ENCODE assay signal across 27 cellular contexts in the genomic region with DNA sequence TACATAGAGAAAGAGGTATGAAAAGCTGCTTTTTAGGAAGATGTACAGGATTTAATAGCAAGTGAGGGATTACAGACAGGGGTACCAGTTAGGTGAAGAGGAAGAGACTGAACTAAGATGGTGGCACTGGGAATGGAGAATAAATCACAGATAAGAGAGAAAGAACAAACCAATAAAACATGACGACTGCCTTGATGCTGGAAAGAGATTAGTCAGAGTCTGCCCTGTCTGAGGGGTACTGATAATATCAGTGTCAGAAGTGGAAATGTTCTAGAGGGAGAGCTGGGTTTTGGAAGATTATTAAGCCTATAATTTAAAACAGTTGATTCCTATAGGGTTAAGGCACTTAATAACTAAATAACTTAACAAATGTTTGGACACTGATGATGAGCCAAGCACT.
A peak's percentile ranks its signal among the peaks of the same experiment; 100 is the strongest.
DNase-seq lines count a peak whose midpoint lies in the region; ATAC-seq and TF ChIP-seq lines count a peak whose summit lies in the region.
"Had no signal": no experiment of that assay in that cellular context is flagged by ENCODE, and none has a peak within 500 bp of the region (broad histone marks: within the 10 kb centered on the region; RNA-seq: fewer than 3 reads in every experiment).

No MANE protein-coding gene starts in this region.

- H3K79me2 ChIP-seq in SK-N-SH (ENCODE audit: insufficient read depth), result no peaks in the 10 kb centered on the region

- TF ChIP-seq CTCF in SK-N-SH (IDR thresholded peaks at IDR 0.05), result no peak

- no peak for TF ChIP-seq RAD21 in SK-N-SH (IDR thresholded peaks at IDR 0.05; ENCODE audit: low read length)

- no peak for ATAC-seq in SK-N-SH treated with all-trans-retinoic acid at 6 μM for 48 hours
- ATAC-seq: A549; CD8-positive, alpha-beta T cell had no signal

- WGBS in SK-N-SH (ENCODE audit: low lambda C conversion rate), result 28% methylated on average over 1 of the region's 1 CpG

- CTCF ChIA-PET in SK-N-SH (lab: Yijun Ruan, JAX), result interaction anchor here (1.9 kb wide), 1 partner anchor 141 kb away, joined by 8 read pairs; no protein-coding TSS in a partner anchor

- POLR2A ChIA-PET in SK-N-SH (lab: Yijun Ruan, JAX), result no interaction called here

- no peak overlapping the region for H3K4me3 ChIP-seq in SK-N-SH (ENCODE audit: low read depth in 2 of 2, low read length in 1 of 2)
- H3K4me3 ChIP-seq: A549; BLaER1; BLaER1 treated with 17β-estradiol and CSF1 and Interleukin-3, amounts not matched to agents 10 nM and 100 nM had no signal

- no peaks in the 10 kb centered on the region for H4K20me1 ChIP-seq in SK-N-SH (ENCODE audit: insufficient read depth)
- H4K20me1 ChIP-seq: BLaER1; BLaER1 treated with 17β-estradiol and CSF1 and Interleukin-3, amounts not matched to agents 10 nM and 100 nM had no signal

- H3F3A ChIP-seq in SK-N-SH (replicated peaks; ENCODE audit: insufficient read depth), result no peaks in the 10 kb centered on the region

- H3K9me3 ChIP-seq in SK-N-SH, result no peaks in the 10 kb centered on the region
- H3K9me3 ChIP-seq: A549; BE2C; BLaER1; BLaER1 treated with 17β-estradiol and CSF1 and Interleukin-3, amounts not matched to agents 10 nM and 100 nM; Caco-2 had no signal

- H2AFZ ChIP-seq in SK-N-SH (ENCODE audit: low read depth), result no peak overlapping the region

- H3K9me2 ChIP-seq in SK-N-SH, result no peaks in the 10 kb centered on the region

- H3K27me3 ChIP-seq in SK-N-SH (ENCODE audit: insufficient read depth), result no peaks in the 10 kb centered on the region
- H3K27me3 ChIP-seq: BE2C; BLaER1; BLaER1 treated with 17β-estradiol and CSF1 and Interleukin-3, amounts not matched to agents 10 nM and 100 nM had no signal

- H3K9ac ChIP-seq in SK-N-SH, result no peak overlapping the region
- H3K9ac ChIP-seq: BLaER1; BLaER1 treated with 17β-estradiol and CSF1 and Interleukin-3, amounts not matched to agents 10 nM and 100 nM had no signal

- no peak overlapping the region for H3K4me2 ChIP-seq in SK-N-SH
- H3K4me2 ChIP-seq: A549; BLaER1; BLaER1 treated with 17β-estradiol and CSF1 and Interleukin-3, amounts not matched to agents 10 nM and 100 nM had no signal

- no peak for TF ChIP-seq EP300 in SK-N-SH (IDR thresholded peaks at IDR 0.05; ENCODE audit: borderline replicate concordance in 1 of 2, low read depth in 1 of 2, low read length in 1 of 2)

- no peak overlapping the region for H3K27ac ChIP-seq in SK-N-SH (ENCODE audit: low read depth in 2 of 2, low read length in 1 of 2)
- H3K27ac ChIP-seq: 22Rv1; A549; BLaER1; BLaER1 treated with 17β-estradiol and CSF1 and Interleukin-3, amounts not matched to agents 10 nM and 100 nM; C4-2B had no signal

- DNase-seq in SK-N-SH, result no peak
- DNase-seq: 8988T; ACHN; AML-193; BE2C; C1 segment of cervical spinal cord; Caco-2; Calu3; CD4-positive, alpha-beta memory T cell; CD4-positive, alpha-beta T cell; CD4-positive, CD25-positive, alpha-beta regulatory T cell; CD8-positive, alpha-beta memory T cell; CD8-positive, alpha-beta T cell; COR-L47; DMS 273 treated with DMSO at 0.1 percent for 48 hours; DMS153; DMS53; DMS79; DMS79 treated with DMSO at 0.1 percent for 48 hours; DND-41; EL had no signal

- no peaks in the 10 kb centered on the region for H3K36me3 ChIP-seq in SK-N-SH (replicated peaks in 1 of 2; ENCODE audit: control insufficient read depth in 1 of 2, insufficient read depth in 2 of 2, low read length in 1 of 2)
- H3K36me3 ChIP-seq: BE2C; BLaER1; BLaER1 treated with 17β-estradiol and CSF1 and Interleukin-3, amounts not matched to agents 10 nM and 100 nM had no signal

- peaks cover 0 to 5% of the 10 kb centered on the region in 2 experiments; a peak in 2 of 4 replicates for H3K4me1 ChIP-seq in SK-N-SH (ENCODE audit: control insufficient read depth in 1 of 2, insufficient read depth in 2 of 2, low read depth in 1 of 2, low read length in 1 of 2)
- H3K4me1 ChIP-seq: A549; BLaER1; BLaER1 treated with 17β-estradiol and CSF1 and Interleukin-3, amounts not matched to agents 10 nM and 100 nM; Caco-2 had no signal

TF ChIP-seq in SK-N-SH, 30 proteins besides CTCF, POLR2A, EP300 and RAD21:
- TF ChIP-seq, protein P1, sequence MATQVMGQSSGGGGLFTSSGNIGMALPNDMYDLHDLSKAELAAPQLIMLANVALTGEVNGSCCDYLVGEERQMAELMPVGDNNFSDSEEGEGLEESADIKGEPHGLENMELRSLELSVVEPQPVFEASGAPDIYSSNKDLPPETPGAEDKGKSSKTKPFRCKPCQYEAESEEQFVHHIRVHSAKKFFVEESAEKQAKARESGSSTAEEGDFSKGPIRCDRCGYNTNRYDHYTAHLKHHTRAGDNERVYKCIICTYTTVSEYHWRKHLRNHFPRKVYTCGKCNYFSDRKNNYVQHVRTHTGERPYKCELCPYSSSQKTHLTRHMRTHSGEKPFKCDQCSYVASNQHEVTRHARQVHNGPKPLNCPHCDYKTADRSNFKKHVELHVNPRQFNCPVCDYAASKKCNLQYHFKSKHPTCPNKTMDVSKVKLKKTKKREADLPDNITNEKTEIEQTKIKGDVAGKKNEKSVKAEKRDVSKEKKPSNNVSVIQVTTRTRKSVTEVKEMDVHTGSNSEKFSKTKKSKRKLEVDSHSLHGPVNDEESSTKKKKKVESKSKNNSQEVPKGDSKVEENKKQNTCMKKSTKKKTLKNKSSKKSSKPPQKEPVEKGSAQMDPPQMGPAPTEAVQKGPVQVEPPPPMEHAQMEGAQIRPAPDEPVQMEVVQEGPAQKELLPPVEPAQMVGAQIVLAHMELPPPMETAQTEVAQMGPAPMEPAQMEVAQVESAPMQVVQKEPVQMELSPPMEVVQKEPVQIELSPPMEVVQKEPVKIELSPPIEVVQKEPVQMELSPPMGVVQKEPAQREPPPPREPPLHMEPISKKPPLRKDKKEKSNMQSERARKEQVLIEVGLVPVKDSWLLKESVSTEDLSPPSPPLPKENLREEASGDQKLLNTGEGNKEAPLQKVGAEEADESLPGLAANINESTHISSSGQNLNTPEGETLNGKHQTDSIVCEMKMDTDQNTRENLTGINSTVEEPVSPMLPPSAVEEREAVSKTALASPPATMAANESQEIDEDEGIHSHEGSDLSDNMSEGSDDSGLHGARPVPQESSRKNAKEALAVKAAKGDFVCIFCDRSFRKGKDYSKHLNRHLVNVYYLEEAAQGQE (IDR thresholded peaks at IDR 0.05; ENCODE audit: low read depth, low read length), result no peak
- TF ChIP-seq GATA2 (CRISPR knock-in tag; IDR thresholded peaks at IDR 0.05), result peak; percentile 42; the same call in 1 of the 2 replicates

TF ChIP-seq in SK-N-SH treated with all-trans-retinoic acid at 6 μM for 48 hours, 23 proteins besides CTCF, POLR2A, EP300 and RAD21 (continues in another document):
- TF ChIP-seq, protein P2, sequence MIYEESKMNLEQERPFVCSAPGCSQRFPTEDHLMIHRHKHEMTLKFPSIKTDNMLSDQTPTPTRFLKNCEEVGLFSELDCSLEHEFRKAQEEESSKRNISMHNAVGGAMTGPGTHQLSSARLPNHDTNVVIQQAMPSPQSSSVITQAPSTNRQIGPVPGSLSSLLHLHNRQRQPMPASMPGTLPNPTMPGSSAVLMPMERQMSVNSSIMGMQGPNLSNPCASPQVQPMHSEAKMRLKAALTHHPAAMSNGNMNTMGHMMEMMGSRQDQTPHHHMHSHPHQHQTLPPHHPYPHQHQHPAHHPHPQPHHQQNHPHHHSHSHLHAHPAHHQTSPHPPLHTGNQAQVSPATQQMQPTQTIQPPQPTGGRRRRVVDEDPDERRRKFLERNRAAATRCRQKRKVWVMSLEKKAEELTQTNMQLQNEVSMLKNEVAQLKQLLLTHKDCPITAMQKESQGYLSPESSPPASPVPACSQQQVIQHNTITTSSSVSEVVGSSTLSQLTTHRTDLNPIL (CRISPR knock-in tag; IDR thresholded peaks at IDR 0.05; ENCODE audit: low read depth), result no peak
- TF ChIP-seq TCF4 (CRISPR knock-in tag; IDR thresholded peaks at IDR 0.05; ENCODE audit: borderline replicate concordance), result no peak
- TF ChIP-seq BACH2 (CRISPR knock-in tag; IDR thresholded peaks at IDR 0.05; ENCODE audit: borderline replicate concordance), result no peak
- TF ChIP-seq ISL1 (CRISPR knock-in tag; IDR thresholded peaks at IDR 0.05), result no peak
- TF ChIP-seq, protein P3, sequence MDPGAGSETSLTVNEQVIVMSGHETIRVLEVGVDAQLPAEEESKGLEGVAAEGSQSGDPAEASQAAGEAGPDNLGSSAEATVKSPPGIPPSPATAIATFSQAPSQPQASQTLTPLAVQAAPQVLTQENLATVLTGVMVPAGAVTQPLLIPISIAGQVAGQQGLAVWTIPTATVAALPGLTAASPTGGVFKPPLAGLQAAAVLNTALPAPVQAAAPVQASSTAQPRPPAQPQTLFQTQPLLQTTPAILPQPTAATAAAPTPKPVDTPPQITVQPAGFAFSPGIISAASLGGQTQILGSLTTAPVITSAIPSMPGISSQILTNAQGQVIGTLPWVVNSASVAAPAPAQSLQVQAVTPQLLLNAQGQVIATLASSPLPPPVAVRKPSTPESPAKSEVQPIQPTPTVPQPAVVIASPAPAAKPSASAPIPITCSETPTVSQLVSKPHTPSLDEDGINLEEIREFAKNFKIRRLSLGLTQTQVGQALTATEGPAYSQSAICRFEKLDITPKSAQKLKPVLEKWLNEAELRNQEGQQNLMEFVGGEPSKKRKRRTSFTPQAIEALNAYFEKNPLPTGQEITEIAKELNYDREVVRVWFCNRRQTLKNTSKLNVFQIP (CRISPR knock-in tag; IDR thresholded peaks at IDR 0.05; ENCODE audit: borderline replicate concordance, low read depth), result no peak
- no peak for TF ChIP-seq SNAI2 (CRISPR knock-in tag; IDR thresholded peaks at IDR 0.05)
- TF ChIP-seq OSR1 (CRISPR knock-in tag; IDR thresholded peaks at IDR 0.05), result no peak
- TF ChIP-seq, protein P4, sequence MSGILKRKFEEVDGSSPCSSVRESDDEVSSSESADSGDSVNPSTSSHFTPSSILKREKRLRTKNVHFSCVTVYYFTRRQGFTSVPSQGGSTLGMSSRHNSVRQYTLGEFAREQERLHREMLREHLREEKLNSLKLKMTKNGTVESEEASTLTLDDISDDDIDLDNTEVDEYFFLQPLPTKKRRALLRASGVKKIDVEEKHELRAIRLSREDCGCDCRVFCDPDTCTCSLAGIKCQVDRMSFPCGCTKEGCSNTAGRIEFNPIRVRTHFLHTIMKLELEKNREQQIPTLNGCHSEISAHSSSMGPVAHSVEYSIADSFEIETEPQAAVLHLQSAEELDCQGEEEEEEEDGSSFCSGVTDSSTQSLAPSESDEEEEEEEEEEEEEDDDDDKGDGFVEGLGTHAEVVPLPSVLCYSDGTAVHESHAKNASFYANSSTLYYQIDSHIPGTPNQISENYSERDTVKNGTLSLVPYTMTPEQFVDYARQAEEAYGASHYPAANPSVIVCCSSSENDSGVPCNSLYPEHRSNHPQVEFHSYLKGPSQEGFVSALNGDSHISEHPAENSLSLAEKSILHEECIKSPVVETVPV (CRISPR knock-in tag; IDR thresholded peaks at IDR 0.05), result no peak
- no peak for TF ChIP-seq PPARA (CRISPR knock-in tag; IDR thresholded peaks at IDR 0.05; ENCODE audit: borderline replicate concordance)
- TF ChIP-seq ZNF8 (CRISPR knock-in tag; IDR thresholded peaks at IDR 0.05), result no peak
- TF ChIP-seq RARB (CRISPR knock-in tag; IDR thresholded peaks at IDR 0.05), result no peak
